ENCODE assay signal across 1 cellular context in genomic region chr10:52740913-52741675, GRCh38.
TF ChIP-seq lines count a peak whose summit lies in the region.

No MANE protein-coding gene starts in this region.

TF ChIP-seq in GM23338, 12 proteins besides CTCF, POLR2A, EP300 and RAD21 (continued from another document):
- TF ChIP-seq REST (IDR thresholded peaks at IDR 0.05; ENCODE audit: unreplicated experiment), result no peak
- no peak for TF ChIP-seq EZH2phosphoT487 (IDR thresholded peaks at IDR 0.05; ENCODE audit: unreplicated experiment)
TF ChIP-seq in GM23338: peak in this region for 0.
